In genomic region chr2:216056739-216057138, GRCh38 we compare ENCODE assay signal across 10 cellular contexts. TPM values are rescaled to one million over a fixed set of nuclear protein-coding genes. Genes with fewer than 3 reads are reported as not detected.
DNase-seq lines count a peak whose midpoint lies in the region; ATAC-seq and TF ChIP-seq lines count a peak whose summit lies in the region.
"Had no signal": no experiment of that assay in that cellular context is flagged by ENCODE, and none has a peak within 500 bp of the region (broad histone marks: within the 10 kb centered on the region; RNA-seq: fewer than 3 reads in every experiment).

No MANE protein-coding gene starts in this region.

- no peak overlapping the region for H3K4me3 ChIP-seq in CD4-positive, alpha-beta memory T cell (ENCODE audit: low read length in 2 of 2)
- H3K4me3 ChIP-seq in colonic mucosa (no peak overlapping the region), gastroesophageal sphincter (no peak overlapping the region)

- peaks cover 0 to 5% (median 0%) of the 10 kb centered on the region in 8 donors for H3K9me3 Mint-ChIP-seq in CD4-positive, alpha-beta memory T cell
- no peaks in the 10 kb centered on the region for H3K9me3 Mint-ChIP-seq in HFFc6
- H3K9me3 Mint-ChIP-seq: neural crest cell had no signal

- POLR2A ChIA-PET in CD4-positive, alpha-beta memory T cell (lab: Charles Lee; ENCODE audit: partially characterized antibody) = interaction anchor here (1.4 to 3.8 kb wide), 3 partner anchors 13 to 62 kb away, joined by 3 to 35 read pairs (median 6); partner anchors contain the start of gene XRCC5

- TF ChIP-seq CTCF in colonic mucosa (IDR thresholded peaks at IDR 0.05) = no peak
- TF ChIP-seq CTCF in HFFc6 (IDR thresholded peaks at IDR 0.05) = no peak
- no peak for TF ChIP-seq CTCF in gastroesophageal sphincter (IDR thresholded peaks at IDR 0.05)

- H3K27ac ChIP-seq in CD4-positive, alpha-beta memory T cell (ENCODE audit: low read depth, low read length) = no peak overlapping the region
- H3K27ac ChIP-seq in colonic mucosa (peak overlapping the region; percentile 87), gastroesophageal sphincter (no peak overlapping the region)
- H3K27ac ChIP-seq: C4-2B had no signal

- H3K27me3 Mint-ChIP-seq in CD4-positive, alpha-beta memory T cell = no peaks in the 10 kb centered on the region
- no peaks in the 10 kb centered on the region; the same call in 1 of the 2 replicates for H3K27me3 Mint-ChIP-seq in HFFc6 (ENCODE audit: insufficient read depth)

- intact Hi-C loops in CD4-positive, alpha-beta memory T cell (cut with micrococcal nuclease) = no loop called here
- intact Hi-C loops in colonic mucosa (cut with DNase I) = no loop called here

- no peaks in the 10 kb centered on the region for H3K36me3 ChIP-seq in CD4-positive, alpha-beta memory T cell (ENCODE audit: insufficient read depth, low read length)
- H3K36me3 ChIP-seq in colonic mucosa (no peaks in the 10 kb centered on the region), gastroesophageal sphincter (peaks cover 0 to 25% of the 10 kb centered on the region in 2 donors)

- peak; percentile 45 for ATAC-seq in GM19351 (IDR thresholded peaks at IDR 0.05; ENCODE audit: unreplicated experiment)
- ATAC-seq in HG03103 (IDR thresholded peaks at IDR 0.05; ENCODE audit: low read depth, unreplicated experiment) = peak; percentile 28
- no peak for ATAC-seq in HG03025 (IDR thresholded peaks at IDR 0.05; ENCODE audit: low FRiP score, unreplicated experiment)
- no peak for ATAC-seq in gastroesophageal sphincter

- TF ChIP-seq EP300 in gastroesophageal sphincter (IDR thresholded peaks at IDR 0.05) = no peak

- H3K27me3 ChIP-seq in CD4-positive, alpha-beta memory T cell (ENCODE audit: insufficient read depth, low read length) = no peaks in the 10 kb centered on the region
- H3K27me3 ChIP-seq in colonic mucosa (no peaks in the 10 kb centered on the region), gastroesophageal sphincter (no peaks in the 10 kb centered on the region)

- no peak for DNase-seq in CD4-positive, alpha-beta memory T cell
- DNase-seq in colonic mucosa (no peak), HFFc6 (no peak)
- no peak for DNase-seq in effector CD4-positive, alpha-beta T cell

- peaks cover 21 to 41% (median 27%) of the 10 kb centered on the region in 4 donors for H3K4me1 Mint-ChIP-seq in CD4-positive, alpha-beta memory T cell
- H3K4me1 Mint-ChIP-seq in HFFc6 (ENCODE audit: low read depth) = peaks cover 28% of the 10 kb centered on the region
- H3K4me1 Mint-ChIP-seq: neural crest cell had no signal

- peak overlapping the region in 3 of 8 donors; percentile 22 to 43 (median 24) for H3K4me3 Mint-ChIP-seq in CD4-positive, alpha-beta memory T cell
- H3K4me3 Mint-ChIP-seq in HFFc6 = no peak overlapping the region
- H3K4me3 Mint-ChIP-seq: neural crest cell had no signal

- no peaks in the 10 kb centered on the region for H3K9me3 ChIP-seq in CD4-positive, alpha-beta memory T cell (ENCODE audit: control insufficient read depth in 1 of 2, low read length in 2 of 2)
- H3K9me3 ChIP-seq in colonic mucosa (no peaks in the 10 kb centered on the region), gastroesophageal sphincter (no peaks in the 10 kb centered on the region)

- no peak overlapping the region for H3K9ac ChIP-seq in colonic mucosa (ENCODE audit: low read depth in 2 of 2, low read length in 2 of 2)

- WGBS in gastroesophageal sphincter (ENCODE audit: low coverage in 1 of 2), 2 donors = 62 to 84% methylated on average over 2 to 3 of the region's 3 CpGs

- no peak for TF ChIP-seq POLR2A in gastroesophageal sphincter (IDR thresholded peaks at IDR 0.05)

- CTCF ChIA-PET in CD4-positive, alpha-beta memory T cell (lab: Charles Lee; ENCODE audit: partially characterized antibody) = interaction anchor here (1.2 to 3.9 kb wide), 6 partner anchors 8 to 54 kb away, joined by 3 to 45 read pairs (median 4); partner anchors contain the start of genes PECR and TMEM169

- H3K36me3 Mint-ChIP-seq in CD4-positive, alpha-beta memory T cell = peaks cover 26 to 30% of the 10 kb centered on the region in 2 donors
- H3K36me3 Mint-ChIP-seq in HFFc6 (ENCODE audit: low read depth) = peaks cover 5% of the 10 kb centered on the region; the same call in 1 of the 2 replicates

- H3K27ac Mint-ChIP-seq in CD4-positive, alpha-beta memory T cell = peak overlapping the region; percentile 42 to 99 (median 99)
- H3K27ac Mint-ChIP-seq in HFFc6 = no peak overlapping the region

- peaks cover 23% of the 10 kb centered on the region for H3K4me1 ChIP-seq in CD4-positive, alpha-beta memory T cell (ENCODE audit: insufficient read depth, low read length)
- H3K4me1 ChIP-seq in colonic mucosa (no peaks in the 10 kb centered on the region), gastroesophageal sphincter (no peaks in the 10 kb centered on the region)

RNA-seq across cellular contexts. Expression of gene PECR, which starts 24.9 kb away (rescaled TPM):
- total RNA-seq in CD4-positive, alpha-beta memory T cell = 10 to 100 TPM; 16.8 to 20.6 TPM
- 10 to 100 TPM; 30.7 to 36.6 TPM for polyA plus RNA-seq in CD4-positive, alpha-beta memory T cell
- total RNA-seq in colonic mucosa = 10 to 100 TPM; 15.9 to 22.5 TPM
- total RNA-seq in HFFc6 (2021; fragmentation: NEBNext Ultra II Directional; extraction: Animal tissue kit (Norgen Biotek cat#: 25700)) = 1 to 10 TPM; 4.9 to 7.5 (median 6.4) TPM
- 10 to 100 TPM in 1 of 4 donors, 1 to 10 TPM in 3; 4.9 to 15.3 (median 7.7) TPM for total RNA-seq in gastroesophageal sphincter

RNA-seq across cellular contexts. Expression of gene TMEM169, which starts 25.0 kb away (rescaled TPM):
- 1 to 10 TPM; 3.6 to 5.1 TPM for total RNA-seq in CD4-positive, alpha-beta memory T cell
- 1 to 10 TPM; 2.0 to 2.4 TPM for polyA plus RNA-seq in CD4-positive, alpha-beta memory T cell
- under 1 TPM; 0.15 to 0.21 TPM for total RNA-seq in colonic mucosa
- under 1 TPM in 3 of 6 experiments, not detected in 3; 0.09 to 0.25 (median 0.13) TPM for total RNA-seq in HFFc6 (2021; fragmentation: NEBNext Ultra II Directional; extraction: Animal tissue kit (Norgen Biotek cat#: 25700))
- 1 to 10 TPM in 1 of 4 donors, under 1 TPM in 2, not detected in 1; 0.67 to 3.1 (median 0.78) TPM for total RNA-seq in gastroesophageal sphincter

RNA-seq across cellular contexts. Expression of gene MREG, which starts 43.4 kb away (rescaled TPM):
- total RNA-seq in CD4-positive, alpha-beta memory T cell = 1 to 10 TPM; 7.4 TPM
- polyA plus RNA-seq in CD4-positive, alpha-beta memory T cell = 1 to 10 TPM in 1 of 2 donors, under 1 TPM in 1; 0.11 to 2.1 TPM
- total RNA-seq in colonic mucosa (1 to 10 TPM; 8.5 to 9.4 TPM), gastroesophageal sphincter (1 to 10 TPM in 1 of 4 donors, under 1 TPM in 3; 0.40 to 3.3 (median 0.54) TPM)
- 1 to 10 TPM; 2.0 to 3.5 (median 3.2) TPM for total RNA-seq in HFFc6 (2021; fragmentation: NEBNext Ultra II Directional; extraction: Animal tissue kit (Norgen Biotek cat#: 25700))

RNA-seq across cellular contexts. Expression of gene XRCC5, which starts 52.4 kb away (rescaled TPM):
- total RNA-seq in CD4-positive, alpha-beta memory T cell = 100 to 1,000 TPM; 235 to 240 TPM
- 100 to 1,000 TPM; 305 to 348 TPM for polyA plus RNA-seq in CD4-positive, alpha-beta memory T cell
- total RNA-seq in colonic mucosa = 100 to 1,000 TPM; 205 to 244 TPM
- 100 to 1,000 TPM; 291 to 372 (median 352) TPM for total RNA-seq in HFFc6 (2021; fragmentation: NEBNext Ultra II Directional; extraction: Animal tissue kit (Norgen Biotek cat#: 25700))
- 100 to 1,000 TPM; 143 to 190 (median 187) TPM for total RNA-seq in gastroesophageal sphincter

Comparison
In these comparisons a context has a peak if more than half of its experiments do, and no peak if none do; other contexts are left out.
1. ATAC-seq: peak in GM19351 (single experiment) and HG03103 (single experiment); none in HG03025 (single experiment) and gastroesophageal sphincter (single experiment).